Comparison of ENCODE assay signal across 8 cellular contexts in the genomic region with DNA sequence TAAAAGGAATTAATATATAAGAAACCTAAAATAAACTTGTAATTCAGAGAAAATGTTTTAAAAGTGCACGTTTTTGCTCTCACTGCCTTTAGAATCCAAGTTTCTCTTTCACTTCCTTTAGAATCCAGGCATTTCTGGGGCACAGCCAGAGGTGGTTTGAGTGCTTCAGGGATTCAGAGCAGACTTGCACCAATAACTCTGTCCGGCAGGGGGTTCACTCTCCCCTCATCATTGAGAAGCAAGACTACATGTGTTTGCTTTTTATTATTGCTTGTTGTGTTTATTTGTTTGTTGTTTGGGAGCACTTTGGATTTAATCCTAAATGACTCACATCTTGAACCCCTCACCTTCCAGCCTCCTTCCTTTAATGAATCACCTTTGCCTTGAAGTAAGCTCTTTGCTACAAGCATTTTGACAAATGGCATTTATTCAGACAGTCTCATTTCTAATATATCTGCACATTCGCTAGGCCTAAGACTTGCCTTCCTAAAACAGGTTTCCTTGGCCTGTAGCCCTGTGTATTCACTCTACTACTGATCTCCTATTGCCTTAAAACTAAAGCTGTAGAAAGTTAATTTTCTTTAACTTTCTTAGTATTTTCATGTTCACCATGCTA.
A peak's percentile ranks its signal among the peaks of the same experiment; 100 is the strongest.
DNase-seq lines count a peak whose midpoint lies in the region; ATAC-seq and TF ChIP-seq lines count a peak whose summit lies in the region.

No MANE protein-coding gene starts in this region.

- H3K9me3 ChIP-seq in left lung (no peaks in the 10 kb centered on the region), aorta (ENCODE audit: control insufficient read depth, low read length) (no peaks in the 10 kb centered on the region)

- peak; percentile 43 to 58 for TF ChIP-seq CTCF in left lung (IDR thresholded peaks at IDR 0.05)

- peak; percentile 81 for ATAC-seq in HG03103 (IDR thresholded peaks at IDR 0.05; ENCODE audit: low read depth, unreplicated experiment)
- ATAC-seq in left lung = peak; percentile 90
- ATAC-seq in aorta (ENCODE audit: low FRiP score) = no peak

- no peaks in the 10 kb centered on the region for H3K27me3 ChIP-seq in left lung
- no peaks in the 10 kb centered on the region for H3K27me3 ChIP-seq in aorta (ENCODE audit: control insufficient read depth in 1 of 2, insufficient read depth in 2 of 2, low read length in 1 of 2)

- 25 to 28% methylated on average over 3 of the region's 3 CpGs for WGBS in aorta, 2 donors

- H3K36me3 ChIP-seq in left lung = no peaks in the 10 kb centered on the region
- H3K36me3 ChIP-seq in aorta (ENCODE audit: control insufficient read depth in 1 of 2, insufficient read depth in 2 of 2, low read length in 1 of 2) = no peaks in the 10 kb centered on the region

- DNase-seq in EH (ENCODE audit: low read depth) (peak; percentile 70), NOMO-1 (lab: John Stamatoyannopoulos, UW; ENCODE audit: unreplicated experiment in 2 of 2) (peak; percentile 56 to 66), cerebellar cortex (ENCODE audit: low spot score) (peak; percentile 34), left lung (peak in 1 of 2 donors; percentile 66), aorta (peak; percentile 69 to 70)
- DNase-seq in activated CD4-positive, CD25-positive, alpha-beta regulatory T cell (lab: John Stamatoyannopoulos, UW) = no peak
- DNase-seq in effector CD8-positive, alpha-beta T cell (lab: John Stamatoyannopoulos, UW) = no peak

- H3K4me3 ChIP-seq in left lung (no peak overlapping the region), aorta (ENCODE audit: low read length in 2 of 2) (no peak overlapping the region)

- H3K27ac ChIP-seq in left lung (no peak overlapping the region), aorta (ENCODE audit: low read depth in 1 of 2, low read length in 2 of 2) (no peak overlapping the region)

- intact Hi-C loops in left lung (cut with DNase I) = no loop called here
- intact Hi-C loops in aorta (cut with DNase I) = no loop called here

- H3K4me1 ChIP-seq in left lung = peaks cover 0 to 8% of the 10 kb centered on the region in 2 donors
- H3K4me1 ChIP-seq in aorta (ENCODE audit: control insufficient read depth in 1 of 2, insufficient read depth in 2 of 2, low read length in 2 of 2) = no peaks in the 10 kb centered on the region

Comparison
In these comparisons a context has a peak if more than half of its experiments do, and no peak if none do; other contexts are left out.
1. DNase-seq: peak in EH (single experiment), NOMO-1 (2 of 2), cerebellar cortex (single experiment) and aorta (2 of 2); none in activated CD4-positive, CD25-positive, alpha-beta regulatory T cell (0 of 4) and effector CD8-positive, alpha-beta T cell (single experiment).